Comparison of ENCODE assay signal across 11 cellular contexts in genomic region chr7:127809285-127809702, GRCh38.
DNase-seq lines count a peak whose midpoint lies in the region; ATAC-seq and TF ChIP-seq lines count a peak whose summit lies in the region.
"Had no signal": no experiment of that assay in that cellular context is flagged by ENCODE, and none has a peak within 500 bp of the region (broad histone marks: within the 10 kb centered on the region; RNA-seq: fewer than 3 reads in every experiment).

No MANE protein-coding gene starts in this region.

- no TSS peak for BruUV-seq in OCI-LY7 (replicated peaks; lab: Mats Ljungman, UMichigan)

- H3K36me3 Mint-ChIP-seq in activated CD4-positive, alpha-beta memory T cell treated with anti-CD3 and anti-CD28 coated beads for 36 hours = peaks cover 37% of the 10 kb centered on the region
- peaks cover 23% of the 10 kb centered on the region for H3K36me3 Mint-ChIP-seq in activated CD4-positive, alpha-beta memory T cell treated with anti-CD3 and anti-CD28 coated beads, Interleukin-2, amount 10 ng/mL, durations not matched to agents 7 days and 5 days (ENCODE audit: low read depth)

- no peak for ATAC-seq in GM19328 (IDR thresholded peaks at IDR 0.05; ENCODE audit: unreplicated experiment)

- TF ChIP-seq CTCF in OCI-LY7 (conservative IDR thresholded peaks at IDR 0.05; ENCODE audit: low read length) = no peak

- H3K4me1 Mint-ChIP-seq in activated CD4-positive, alpha-beta memory T cell treated with anti-CD3 and anti-CD28 coated beads for 36 hours (ENCODE audit: low read depth) = peaks cover 39% of the 10 kb centered on the region
- peaks cover 8% of the 10 kb centered on the region for H3K4me1 Mint-ChIP-seq in activated CD4-positive, alpha-beta memory T cell treated with anti-CD3 and anti-CD28 coated beads, Interleukin-2, amount 10 ng/mL, durations not matched to agents 7 days and 5 days

- peaks cover 4% of the 10 kb centered on the region; the same call in 1 of the 2 replicates for H3K79me2 ChIP-seq in OCI-LY7 (ENCODE audit: insufficient read depth, low read depth, low read length)

- CTCF ChIA-PET in activated CD4-positive, alpha-beta memory T cell treated with anti-CD3 and anti-CD28 coated beads for 36 hours (lab: Charles Lee) = interaction anchor here (1.4 kb wide), 1 partner anchor 101 kb away, joined by 3 read pairs; no protein-coding TSS in a partner anchor
- CTCF ChIA-PET in activated CD4-positive, alpha-beta memory T cell treated with anti-CD3 and anti-CD28 coated beads, Interleukin-2, amount 10 ng/mL, durations not matched to agents 7 days and 5 days (lab: Charles Lee) = interaction anchor here (1.1 to 1.3 kb wide), 2 partner anchors 17 to 100 kb away, joined by 3 to 6 read pairs; no protein-coding TSS in a partner anchor
- CTCF ChIA-PET in OCI-LY7 (lab: Charles Lee; ENCODE audit: unreplicated experiment) = no interaction called here

- peaks cover 38% of the 10 kb centered on the region for H3K36me3 ChIP-seq in OCI-LY7 (ENCODE audit: insufficient read depth, low read length)

- H3K4me3 ChIP-seq in OCI-LY7 (ENCODE audit: low read depth, low read length, poor library complexity, severe bottlenecking) = no peak overlapping the region

- H3K27ac Mint-ChIP-seq in activated CD4-positive, alpha-beta memory T cell treated with anti-CD3 and anti-CD28 coated beads for 36 hours = no peak overlapping the region
- H3K27ac Mint-ChIP-seq in activated CD4-positive, alpha-beta memory T cell treated with anti-CD3 and anti-CD28 coated beads, Interleukin-2, amount 10 ng/mL, durations not matched to agents 7 days and 5 days = no peak overlapping the region
- H3K27ac Mint-ChIP-seq: B cell had no signal

- H2AFZ ChIP-seq in OCI-LY7 (ENCODE audit: low read length) = no peak overlapping the region

- no peaks in the 10 kb centered on the region for H3K9me3 ChIP-seq in OCI-LY7 (ENCODE audit: low read length)

- H3K9me3 Mint-ChIP-seq in activated CD4-positive, alpha-beta memory T cell treated with anti-CD3 and anti-CD28 coated beads for 36 hours = no peaks in the 10 kb centered on the region
- H3K9me3 Mint-ChIP-seq in activated CD4-positive, alpha-beta memory T cell treated with anti-CD3 and anti-CD28 coated beads, Interleukin-2, amount 10 ng/mL, durations not matched to agents 7 days and 5 days = no peaks in the 10 kb centered on the region

- no peaks in the 10 kb centered on the region for H3K9me2 ChIP-seq in OCI-LY7 (ENCODE audit: insufficient read depth, low read length)

- intact Hi-C loops in activated CD4-positive, alpha-beta memory T cell treated with anti-CD3 and anti-CD28 coated beads for 36 hours (cut with micrococcal nuclease) = no loop called here
- intact Hi-C loops in OCI-LY7 (cut with micrococcal nuclease; ENCODE audit: unreplicated experiment) = no loop called here

- DNase-seq in activated CD4-positive, alpha-beta memory T cell treated with anti-CD3 and anti-CD28 coated beads for 36 hours = peak; percentile 22
- DNase-seq in activated CD4-positive, alpha-beta memory T cell treated with anti-CD3 and anti-CD28 coated beads, Interleukin-2, amount 10 ng/mL, durations not matched to agents 7 days and 5 days = no peak
- DNase-seq in NCI-H524 treated with DMSO at 0.1 percent for 48 hours (lab: John Stamatoyannopoulos, UW) = peak; percentile 89
- peak; percentile 69 for DNase-seq in epithelial cell of prostate (ENCODE audit: low read depth, low spot score)
- peak; percentile 88 for DNase-seq in renal cortical epithelial cell (ENCODE audit: low read depth)
- no peak for DNase-seq in OCI-LY7 (ENCODE audit: low spot score)
- no peak for DNase-seq in iPS-NIHi11 (ENCODE audit: low spot score)
- DNase-seq: KG1, T-helper 9 cell had no signal

- no peak overlapping the region for H3K4me2 ChIP-seq in OCI-LY7 (ENCODE audit: low read length)

- no peaks in the 10 kb centered on the region for H3K27me3 Mint-ChIP-seq in activated CD4-positive, alpha-beta memory T cell treated with anti-CD3 and anti-CD28 coated beads for 36 hours
- H3K27me3 Mint-ChIP-seq in activated CD4-positive, alpha-beta memory T cell treated with anti-CD3 and anti-CD28 coated beads, Interleukin-2, amount 10 ng/mL, durations not matched to agents 7 days and 5 days = no peaks in the 10 kb centered on the region
- H3K27me3 Mint-ChIP-seq: B cell had no signal

- no peaks in the 10 kb centered on the region; the same call in 1 of the 2 replicates for H4K20me1 ChIP-seq in OCI-LY7 (ENCODE audit: insufficient read depth, low read length)

- H3K4me3 Mint-ChIP-seq in activated CD4-positive, alpha-beta memory T cell treated with anti-CD3 and anti-CD28 coated beads for 36 hours = no peak overlapping the region
- no peak overlapping the region for H3K4me3 Mint-ChIP-seq in activated CD4-positive, alpha-beta memory T cell treated with anti-CD3 and anti-CD28 coated beads, Interleukin-2, amount 10 ng/mL, durations not matched to agents 7 days and 5 days
- H3K4me3 Mint-ChIP-seq: B cell had no signal

- POLR2A ChIA-PET in activated CD4-positive, alpha-beta memory T cell treated with anti-CD3 and anti-CD28 coated beads for 36 hours (lab: Charles Lee) = no interaction called here
- POLR2A ChIA-PET in activated CD4-positive, alpha-beta memory T cell treated with anti-CD3 and anti-CD28 coated beads, Interleukin-2, amount 10 ng/mL, durations not matched to agents 7 days and 5 days (lab: Charles Lee) = no interaction called here
- POLR2A ChIA-PET in OCI-LY7 (lab: Charles Lee) = no interaction called here

- H3K4me1 ChIP-seq in OCI-LY7 (ENCODE audit: insufficient read depth, low read length, poor library complexity, severe bottlenecking) = no peaks in the 10 kb centered on the region

- peak overlapping the region; percentile 62 for H3K27ac ChIP-seq in epithelial cell of prostate
- no peak overlapping the region for H3K27ac ChIP-seq in OCI-LY7 (ENCODE audit: low read depth, low read length, poor library complexity, severe bottlenecking)

Comparison
In these comparisons a context has a peak if more than half of its experiments do, and no peak if none do; other contexts are left out.
1. DNase-seq: peak in activated CD4-positive, alpha-beta memory T cell treated with anti-CD3 and anti-CD28 coated beads for 36 hours (single experiment), NCI-H524 treated with DMSO at 0.1 percent for 48 hours (single experiment), epithelial cell of prostate (single experiment) and renal cortical epithelial cell (single experiment); none in activated CD4-positive, alpha-beta memory T cell treated with anti-CD3 and anti-CD28 coated beads, Interleukin-2, amount 10 ng/mL, durations not matched to agents 7 days and 5 days (single experiment), OCI-LY7 (single experiment) and iPS-NIHi11 (single experiment).